ENCODE assay signal across 9 cellular contexts in the genomic region with DNA sequence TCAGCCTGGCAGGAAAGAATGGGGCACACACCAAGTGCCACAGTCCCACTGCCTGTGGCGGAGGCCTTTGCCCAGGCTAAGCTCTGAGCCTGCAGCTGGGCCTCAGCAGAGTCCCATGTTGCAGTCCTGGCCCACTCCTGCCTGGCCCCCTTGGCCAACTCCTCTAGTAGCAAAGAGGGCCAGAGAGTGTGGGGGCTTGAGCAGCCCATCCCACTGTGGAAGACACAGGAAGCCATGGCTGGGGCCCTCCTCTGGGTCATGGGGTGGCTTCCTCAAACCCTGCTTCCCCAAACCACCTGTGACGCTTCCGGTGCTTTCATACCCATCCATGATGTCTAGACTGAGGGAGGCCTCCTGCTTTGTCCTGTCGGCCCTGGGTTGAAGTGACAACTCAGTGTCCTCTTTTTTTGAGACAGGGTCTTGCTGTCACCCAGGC. TPM values are rescaled to one million over a fixed set of nuclear protein-coding genes. Genes with fewer than 3 reads are reported as not detected.
DNase-seq lines count a peak whose midpoint lies in the region; ATAC-seq, FAIRE-seq and TF ChIP-seq lines count a peak whose summit lies in the region.
"Had no signal": no experiment of that assay in that cellular context is flagged by ENCODE, and none has a peak within 500 bp of the region (broad histone marks: within the 10 kb centered on the region; RNA-seq: fewer than 3 reads in every experiment).

No MANE protein-coding gene starts in this region.

- CTCF ChIA-PET in endothelial cell of umbilical vein (lab: Charles Lee) = interaction anchor here (1.8 to 6.4 kb wide), 2 partner anchors 12 to 29 kb away, joined by 5 to 130 read pairs; no protein-coding TSS in a partner anchor

- DNase-seq in activated T-cell treated with anti-CD3 and anti-CD28 coated beads, Interleukin-2, amount 50 U/mL, for 48 hours = peak; percentile 54 to 58
- no peak for DNase-seq in activated T-cell treated with anti-CD3 and anti-CD28 coated beads, Interleukin-2, amount 50 U/mL, for 4 hours
- peak in 1 of 3 donors; percentile 71 for DNase-seq in Peyer's patch
- DNase-seq in endothelial cell of umbilical vein (ENCODE audit: low read depth, low spot score) = no peak
- DNase-seq in stimulated activated naive CD8-positive, alpha-beta T cell treated with anti-CD3 and anti-CD28 coated beads, Interleukin-15, amount 100 ng/mL, for 72 hours = no peak
- no peak for DNase-seq in AG20443 (ENCODE audit: low spot score)
- DNase-seq: NCI-H1048 had no signal

- no peaks in the 10 kb centered on the region for H4K20me1 ChIP-seq in endothelial cell of umbilical vein (replicated peaks; ENCODE audit: control insufficient read depth, extremely low read depth, insufficient read depth, low read length)

- no peak for ATAC-seq in activated T-cell treated with anti-CD3 and anti-CD28 coated beads, Interleukin-2, amount 50 U/mL, for 4 hours
- ATAC-seq in stimulated activated naive CD8-positive, alpha-beta T cell treated with anti-CD3 and anti-CD28 coated beads, Interleukin-15, amount 100 ng/mL, for 72 hours = peak; percentile 43
- ATAC-seq in GM21423 (IDR thresholded peaks at IDR 0.05; ENCODE audit: unreplicated experiment) = no peak
- ATAC-seq in HG03457 (IDR thresholded peaks at IDR 0.05; ENCODE audit: unreplicated experiment) = no peak

- no peak for TF ChIP-seq CTCF in Peyer's patch (IDR thresholded peaks at IDR 0.05)
- TF ChIP-seq CTCF in endothelial cell of umbilical vein (IDR thresholded peaks at IDR 0.05; ENCODE audit: extremely low read depth in 1 of 2, insufficient read depth in 1 of 2, low read depth in 1 of 2, low read length in 2 of 2) = no peak

- H3K4me3 Mint-ChIP-seq in activated T-cell treated with anti-CD3 and anti-CD28 coated beads, Interleukin-2, amount 50 U/mL, for 4 hours = no peak overlapping the region
- peak overlapping the region in 1 of 2 donors; percentile 2 for H3K4me3 Mint-ChIP-seq in stimulated activated naive CD8-positive, alpha-beta T cell treated with anti-CD3 and anti-CD28 coated beads, Interleukin-15, amount 100 ng/mL, for 72 hours

- no peaks in the 10 kb centered on the region for H3K9me1 ChIP-seq in endothelial cell of umbilical vein (replicated peaks; ENCODE audit: control insufficient read depth, extremely low read depth, insufficient read depth, low read length)

- no peak overlapping the region for H3K9ac ChIP-seq in endothelial cell of umbilical vein (replicated peaks; ENCODE audit: extremely low read depth, insufficient read depth, low read length)

- H3K79me2 ChIP-seq in endothelial cell of umbilical vein (ENCODE audit: control insufficient read depth, insufficient read depth, low read length) = peaks cover 55% of the 10 kb centered on the region

- H3K4me1 ChIP-seq in Peyer's patch (peaks cover 23 to 80% (median 54%) of the 10 kb centered on the region in 4 donors), endothelial cell of umbilical vein (ENCODE audit: control insufficient read depth, extremely low read depth, insufficient read depth, low read length) (peaks cover 30% of the 10 kb centered on the region)

- BruUV-seq in endothelial cell of umbilical vein (replicated peaks; lab: Mats Ljungman, UMichigan) = no TSS peak

- H3K27me3 ChIP-seq in Peyer's patch (no peaks in the 10 kb centered on the region), endothelial cell of umbilical vein (ENCODE audit: control insufficient read depth in 2 of 2, insufficient read depth in 2 of 2, low read length in 2 of 2) (no peaks in the 10 kb centered on the region)

- no peaks in the 10 kb centered on the region for H3K27me3 Mint-ChIP-seq in activated T-cell treated with anti-CD3 and anti-CD28 coated beads, Interleukin-2, amount 50 U/mL, for 4 hours (ENCODE audit: low read depth)
- no peaks in the 10 kb centered on the region for H3K27me3 Mint-ChIP-seq in stimulated activated naive CD8-positive, alpha-beta T cell treated with anti-CD3 and anti-CD28 coated beads, Interleukin-15, amount 100 ng/mL, for 72 hours

- no peak overlapping the region for H3K4me2 ChIP-seq in endothelial cell of umbilical vein (ENCODE audit: insufficient read depth, low read length)

- peaks cover 0 to 42% (median 0%) of the 10 kb centered on the region in 3 donors for H3K36me3 ChIP-seq in Peyer's patch
- H3K36me3 ChIP-seq in endothelial cell of umbilical vein (ENCODE audit: control insufficient read depth in 2 of 2, extremely low read depth in 1 of 2, insufficient read depth in 2 of 2, low read length in 2 of 2) = peaks cover 5 to 18% of the 10 kb centered on the region in 2 experiments

- H3K9me3 Mint-ChIP-seq in activated T-cell treated with anti-CD3 and anti-CD28 coated beads, Interleukin-2, amount 50 U/mL, for 4 hours = no peaks in the 10 kb centered on the region
- no peaks in the 10 kb centered on the region for H3K9me3 Mint-ChIP-seq in stimulated activated naive CD8-positive, alpha-beta T cell treated with anti-CD3 and anti-CD28 coated beads, Interleukin-15, amount 100 ng/mL, for 72 hours

- POLR2A ChIA-PET in endothelial cell of umbilical vein (lab: Charles Lee) = interaction anchor here (0.7 to 1.6 kb wide), 2 partner anchors 33 to 505 kb away, joined by 6 to 8 read pairs; no protein-coding TSS in a partner anchor

- intact Hi-C loops in endothelial cell of umbilical vein (cut with micrococcal nuclease) = loop anchor here (10.0 kb wide), 2 partner anchors 272 to 352 kb away; no protein-coding TSS in a partner anchor

- H3K4me3 ChIP-seq in Peyer's patch (no peak overlapping the region), endothelial cell of umbilical vein (replicated peaks in 1 of 3; ENCODE audit: insufficient read depth in 1 of 3, low read depth in 1 of 3, low read length in 3 of 3) (no peak overlapping the region)

- TF ChIP-seq POLR2A in Peyer's patch (IDR thresholded peaks at IDR 0.05) (no peak), endothelial cell of umbilical vein (IDR thresholded peaks at IDR 0.05; ENCODE audit: low read depth, low read length) (peak; percentile 47)

- H3K36me3 Mint-ChIP-seq in activated T-cell treated with anti-CD3 and anti-CD28 coated beads, Interleukin-2, amount 50 U/mL, for 4 hours (ENCODE audit: insufficient read depth) = peaks cover 49% of the 10 kb centered on the region

- H3K27ac Mint-ChIP-seq in stimulated activated naive CD8-positive, alpha-beta T cell treated with anti-CD3 and anti-CD28 coated beads, Interleukin-15, amount 100 ng/mL, for 72 hours = peak overlapping the region in 1 of 2 donors; percentile 45

- dilution Hi-C loops in endothelial cell of umbilical vein (cut with MboI; ENCODE audit: extremely low pct_ligation_motif_present, low sequenced_read_pairs) = no loop called here

- H3K27ac ChIP-seq in Peyer's patch (peak overlapping the region in 3 of 4 donors; percentile 77 to 91 (median 88)), endothelial cell of umbilical vein (ENCODE audit: insufficient read depth, low read depth, low read length) (no peak overlapping the region)

- H3K4me1 Mint-ChIP-seq in activated T-cell treated with anti-CD3 and anti-CD28 coated beads, Interleukin-2, amount 50 U/mL, for 4 hours (ENCODE audit: low read depth) = peaks cover 86% of the 10 kb centered on the region
- peaks cover 98% of the 10 kb centered on the region for H3K4me1 Mint-ChIP-seq in stimulated activated naive CD8-positive, alpha-beta T cell treated with anti-CD3 and anti-CD28 coated beads, Interleukin-15, amount 100 ng/mL, for 72 hours

- FAIRE-seq in endothelial cell of umbilical vein (lab: Jason Lieb, UNC) = no peak

- H2AFZ ChIP-seq in endothelial cell of umbilical vein (ENCODE audit: low read depth, low read length) = no peak overlapping the region

- H3K9me3 ChIP-seq in Peyer's patch (no peaks in the 10 kb centered on the region), endothelial cell of umbilical vein (replicated peaks; ENCODE audit: control insufficient read depth, insufficient read depth, low read length) (no peaks in the 10 kb centered on the region)

RNA-seq across cellular contexts. Expression of gene RPS19BP1, which starts 5.8 kb away (rescaled TPM):
- 100 to 1,000 TPM; 198 to 208 (median 201) TPM for total RNA-seq in activated T-cell treated with anti-CD3 and anti-CD28 coated beads, Interleukin-2, amount 50 U/mL, for 4 hours
- total RNA-seq in Peyer's patch (100 to 1,000 TPM in 1 of 4 donors, 10 to 100 TPM in 3; 59.4 to 132 (median 93.7) TPM), endothelial cell of umbilical vein (63.0 and 66.6 TPM in 2 replicates)
- 84.3 and 96.5 TPM in 2 replicates for polyA plus RNA-seq in endothelial cell of umbilical vein
- polyA plus RNA-seq in endothelial cell of umbilical vein (2011; cell fraction: cytosol; rRNA removed) = 80.6 and 106 TPM in 2 replicates
- polyA plus RNA-seq in endothelial cell of umbilical vein (2011; cell fraction: nucleus; rRNA removed) = 40.1 and 50.0 TPM in 2 replicates
- polyA plus RNA-seq in endothelial cell of umbilical vein (2012) = 45.5 and 46.8 TPM in 2 replicates
- 10.0 and 14.4 TPM in 2 replicates for polyA minus RNA-seq in endothelial cell of umbilical vein
- polyA minus RNA-seq in endothelial cell of umbilical vein (2011; cell fraction: cytosol; rRNA and poly(A)+ RNA removed) = 9.5 TPM
- 6.6 and 10.2 TPM in 2 replicates for polyA minus RNA-seq in endothelial cell of umbilical vein (2011; cell fraction: nucleus; rRNA and poly(A)+ RNA removed)

RNA-seq across cellular contexts. Expression of gene ATF4, which starts 6.4 kb away (rescaled TPM):
- 100 to 1,000 TPM; 611 to 673 (median 650) TPM for total RNA-seq in activated T-cell treated with anti-CD3 and anti-CD28 coated beads, Interleukin-2, amount 50 U/mL, for 4 hours
- total RNA-seq in Peyer's patch = 100 to 1,000 TPM; 222 to 550 (median 280) TPM
- total RNA-seq in endothelial cell of umbilical vein = 312 and 324 TPM in 2 replicates
- polyA plus RNA-seq in endothelial cell of umbilical vein = 581 and 668 TPM in 2 replicates
- polyA plus RNA-seq in endothelial cell of umbilical vein (2011; cell fraction: cytosol; rRNA removed) = 869 and 960 TPM in 2 replicates
- polyA plus RNA-seq in endothelial cell of umbilical vein (2011; cell fraction: nucleus; rRNA removed) = 1,073 and 1,121 TPM in 2 replicates
- 312 and 313 TPM in 2 replicates for polyA plus RNA-seq in endothelial cell of umbilical vein (2012)
- 203 and 214 TPM in 2 replicates for polyA minus RNA-seq in endothelial cell of umbilical vein
- polyA minus RNA-seq in endothelial cell of umbilical vein (2011; cell fraction: cytosol; rRNA and poly(A)+ RNA removed) = 187 TPM
- 160 and 165 TPM in 2 replicates for polyA minus RNA-seq in endothelial cell of umbilical vein (2011; cell fraction: nucleus; rRNA and poly(A)+ RNA removed)

RNA-seq across cellular contexts. Expression of gene MIEF1, which starts 24.7 kb away (rescaled TPM):
- total RNA-seq in activated T-cell treated with anti-CD3 and anti-CD28 coated beads, Interleukin-2, amount 50 U/mL, for 4 hours = 10 to 100 TPM; 69.9 to 76.6 (median 70.7) TPM
- total RNA-seq in Peyer's patch (10 to 100 TPM; 16.5 to 51.0 (median 41.3) TPM), endothelial cell of umbilical vein (24.7 and 31.1 TPM in 2 replicates)
- polyA plus RNA-seq in endothelial cell of umbilical vein = 14.2 and 14.8 TPM in 2 replicates
- 13.2 and 13.6 TPM in 2 replicates for polyA plus RNA-seq in endothelial cell of umbilical vein (2011; cell fraction: cytosol; rRNA removed)
- polyA plus RNA-seq in endothelial cell of umbilical vein (2011; cell fraction: nucleus; rRNA removed) = 10.4 and 11.0 TPM in 2 replicates
- polyA plus RNA-seq in endothelial cell of umbilical vein (2012) = 16.4 and 18.8 TPM in 2 replicates
- polyA minus RNA-seq in endothelial cell of umbilical vein = 28.1 and 29.4 TPM in 2 replicates
- 16.6 TPM for polyA minus RNA-seq in endothelial cell of umbilical vein (2011; cell fraction: cytosol; rRNA and poly(A)+ RNA removed)
- polyA minus RNA-seq in endothelial cell of umbilical vein (2011; cell fraction: nucleus; rRNA and poly(A)+ RNA removed) = 7.9 and 11.6 TPM in 2 replicates

RNA-seq across cellular contexts. Expression of gene CACNA1I, which starts 43.8 kb away (rescaled TPM):
- total RNA-seq in activated T-cell treated with anti-CD3 and anti-CD28 coated beads, Interleukin-2, amount 50 U/mL, for 4 hours = under 1 TPM; 0.05 to 0.14 (median 0.08) TPM
- total RNA-seq in Peyer's patch (1 to 10 TPM in 3 of 4 donors, under 1 TPM in 1; 0.95 to 6.6 (median 1.6) TPM), endothelial cell of umbilical vein (not detected in 2 replicates)
- polyA plus RNA-seq in endothelial cell of umbilical vein = 0.02 TPM in 1 of 2 replicates, not detected in the other
- polyA plus RNA-seq in endothelial cell of umbilical vein (2011; cell fraction: cytosol; rRNA removed) = not detected in 2 replicates
- 0.01 TPM in 1 of 2 replicates, not detected in the other for polyA plus RNA-seq in endothelial cell of umbilical vein (2011; cell fraction: nucleus; rRNA removed)
- polyA plus RNA-seq in endothelial cell of umbilical vein (2012) = not detected in 2 replicates
- polyA minus RNA-seq in endothelial cell of umbilical vein = not detected in 2 replicates
- not detected for polyA minus RNA-seq in endothelial cell of umbilical vein (2011; cell fraction: cytosol; rRNA and poly(A)+ RNA removed)
- not detected in 2 replicates for polyA minus RNA-seq in endothelial cell of umbilical vein (2011; cell fraction: nucleus; rRNA and poly(A)+ RNA removed)

Comparison
In these comparisons a context has a peak if more than half of its experiments do, and no peak if none do; other contexts are left out.
1. DNase-seq: peak in activated T-cell treated with anti-CD3 and anti-CD28 coated beads, Interleukin-2, amount 50 U/mL, for 48 hours (2 of 2); none in activated T-cell treated with anti-CD3 and anti-CD28 coated beads, Interleukin-2, amount 50 U/mL, for 4 hours (single experiment), endothelial cell of umbilical vein (single experiment), stimulated activated naive CD8-positive, alpha-beta T cell treated with anti-CD3 and anti-CD28 coated beads, Interleukin-15, amount 100 ng/mL, for 72 hours (0 of 2) and AG20443 (single experiment).